ENCODE assay signal across 40 cellular contexts in the genomic region with DNA sequence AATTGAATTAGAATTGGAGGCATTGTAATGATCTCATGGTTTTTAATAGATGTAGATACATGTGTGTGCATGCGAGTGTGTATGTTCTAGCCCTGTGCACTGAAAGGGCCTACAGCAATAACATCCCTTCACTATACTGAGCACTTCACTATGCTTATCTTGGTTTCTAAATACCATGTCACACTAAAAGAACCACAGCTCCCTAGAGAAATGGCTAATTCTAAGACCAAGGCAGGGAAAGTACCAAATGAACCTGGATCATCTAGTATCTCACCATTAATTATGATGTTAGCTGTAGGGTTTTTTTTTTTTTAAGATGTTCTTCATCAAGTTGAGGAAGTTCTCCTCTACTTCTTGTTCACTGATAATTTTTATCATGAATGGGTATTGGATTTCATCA.
"Had no signal": no experiment of that assay in that cellular context is flagged by ENCODE, and none has a peak within 500 bp of the region (broad histone marks: within the 10 kb centered on the region; RNA-seq: fewer than 3 reads in every experiment).

No MANE protein-coding gene starts in this region.

- H3K4me1 Mint-ChIP-seq: activated naive CD4-positive, alpha-beta T cell treated with anti-CD3 and anti-CD28 coated beads, Interleukin-2, amount 10 ng/mL, durations not matched to agents 7 days and 5 days; activated naive CD4-positive, alpha-beta T cell treated with anti-CD3 and anti-CD28 coated beads, Interleukin-2, amount 50 U/mL, for 24 hours; activated naive CD8-positive, alpha-beta T cell treated with anti-CD3 and anti-CD28 coated beads for 36 hours; activated naive CD8-positive, alpha-beta T cell treated with anti-CD3 and anti-CD28 coated beads, Interleukin-2, amount 10 ng/mL, durations not matched to agents 7 days and 5 days; activated naive CD8-positive, alpha-beta T cell treated with anti-CD3 and anti-CD28 coated beads, Interleukin-2, amount 50 U/mL, for 24 hours; activated T-helper 17 cell treated with anti-CD3 and anti-CD28 coated beads, Interleukin-2, amount 50 U/mL, for 72 hours; brain; central memory CD8-positive, alpha-beta T cell had no signal

- H3K4me1 ChIP-seq: adrenal gland, ascending aorta, body of pancreas, breast epithelium had no signal

- H3K27me3 ChIP-seq: adrenal gland, ascending aorta, body of pancreas, brain microvascular endothelial cell, breast epithelium, cardiac muscle cell had no signal

- ATAC-seq: activated naive CD4-positive, alpha-beta T cell treated with anti-CD3 and anti-CD28 coated beads, Interleukin-2, amount 50 U/mL, for 72 hours; activated naive CD8-positive, alpha-beta T cell treated with anti-CD3 and anti-CD28 coated beads, Interleukin-2, amount 50 U/mL, for 24 hours; activated T-cell treated with anti-CD3 and anti-CD28 coated beads, Interleukin-2, amount 50 U/mL, for 4 hours; activated T-cell treated with anti-CD3 and anti-CD28 coated beads, Interleukin-2, amount 50 U/mL, for 72 hours; activated T-helper 17 cell treated with anti-CD3 and anti-CD28 coated beads, Interleukin-2, amount 50 U/mL, for 72 hours; body of pancreas had no signal

- H3K9me3 ChIP-seq: adrenal gland, body of pancreas, breast epithelium had no signal

- H3K36me3 Mint-ChIP-seq: activated naive CD4-positive, alpha-beta T cell treated with anti-CD3 and anti-CD28 coated beads, Interleukin-2, amount 10 ng/mL, durations not matched to agents 7 days and 5 days had no signal

- H3K27ac ChIP-seq: adrenal gland, ascending aorta, body of pancreas, brain microvascular endothelial cell, breast epithelium, cardiac muscle cell had no signal

- H3K27ac Mint-ChIP-seq: activated naive CD4-positive, alpha-beta T cell treated with anti-CD3 and anti-CD28 coated beads for 36 hours; activated naive CD4-positive, alpha-beta T cell treated with anti-CD3 and anti-CD28 coated beads, Interleukin-2, amount 10 ng/mL, durations not matched to agents 7 days and 5 days; activated naive CD4-positive, alpha-beta T cell treated with anti-CD3 and anti-CD28 coated beads, Interleukin-2, amount 50 U/mL, for 24 hours; activated naive CD4-positive, alpha-beta T cell treated with anti-CD3 and anti-CD28 coated beads, Interleukin-2, amount 50 U/mL, for 72 hours; activated naive CD8-positive, alpha-beta T cell; activated naive CD8-positive, alpha-beta T cell treated with anti-CD3 and anti-CD28 coated beads for 36 hours; activated naive CD8-positive, alpha-beta T cell treated with anti-CD3 and anti-CD28 coated beads, Interleukin-2, amount 10 ng/mL, durations not matched to agents 7 days and 5 days; activated naive CD8-positive, alpha-beta T cell treated with anti-CD3 and anti-CD28 coated beads, Interleukin-2, amount 50 U/mL, for 24 hours; activated T-cell treated with anti-CD3 and anti-CD28 coated beads, Interleukin-2, amount 50 U/mL, for 24 hours; activated T-cell treated with anti-CD3 and anti-CD28 coated beads, Interleukin-2, amount 50 U/mL, for 72 hours; activated T-helper 1 cell treated with anti-CD3 and anti-CD28 coated beads, Interleukin-12 subunit alpha, Interleukin-12 subunit beta, Interleukin-2, Interleukin-4 antibody, amounts not matched to agents 30 ng/mL and 10 ng/mL and 1 ng/mL, durations not matched to agents 14 hours and 24 hours and 36 hours; activated T-helper 17 cell treated with anti-CD3 and anti-CD28 coated beads, Interleukin-2, amount 50 U/mL, for 72 hours; activated T-helper 2 cell treated with anti-CD3 and anti-CD28 coated beads, Interferon-gamma antibody, Interleukin-2, Interleukin-4, amounts not matched to agents 10 μg/mL and 5 μg/mL and 100 μg/mL, durations not matched to agents 14 hours and 24 hours and 36 hours; brain had no signal

- H3K36me3 ChIP-seq: brain microvascular endothelial cell, cardiac muscle cell had no signal

- DNase-seq: activated effector memory CD4-positive, alpha-beta T cell treated with anti-CD3 and anti-CD28 coated beads, Interleukin-2, amount 50 U/mL, for 16 hours; activated effector memory CD4-positive, alpha-beta T cell treated with Interleukin-2 at 50 U/mL for 16 hours; activated gamma-delta T cell; activated gamma-delta T cell treated with Interleukin-2 at 50 U/mL for 16 hours; activated naive CD4-positive, alpha-beta T cell; activated naive CD4-positive, alpha-beta T cell treated with anti-CD3 and anti-CD28 coated beads for 36 hours; activated naive CD4-positive, alpha-beta T cell treated with anti-CD3 and anti-CD28 coated beads, Interleukin-2, amount 10 ng/mL, durations not matched to agents 7 days and 5 days; activated naive CD4-positive, alpha-beta T cell treated with anti-CD3 and anti-CD28 coated beads, Interleukin-2, amount 50 U/mL, for 16 hours; activated naive CD4-positive, alpha-beta T cell treated with Interleukin-2 at 50 U/mL for 16 hours; activated naive CD8-positive, alpha-beta T cell treated with anti-CD3 and anti-CD28 coated beads for 36 hours; activated naive CD8-positive, alpha-beta T cell treated with anti-CD3 and anti-CD28 coated beads, Interleukin-2, amount 10 ng/mL, durations not matched to agents 7 days and 5 days; activated naive CD8-positive, alpha-beta T cell treated with anti-CD3 and anti-CD28 coated beads, Interleukin-2, amount 50 U/mL, for 24 hours; activated T-cell treated with anti-CD3 and anti-CD28 coated beads, Interleukin-2, amount 50 U/mL, for 1 hour; activated T-cell treated with anti-CD3 and anti-CD28 coated beads, Interleukin-2, amount 50 U/mL, for 24 hours; activated T-cell treated with anti-CD3 and anti-CD28 coated beads, Interleukin-2, amount 50 U/mL, for 4 hours; activated T-cell treated with anti-CD3 and anti-CD28 coated beads, Interleukin-2, amount 50 U/mL, for 48 hours; activated T-cell treated with anti-CD3 and anti-CD28 coated beads, Interleukin-2, amount 50 U/mL, for 72 hours; adrenal gland; amniotic stem cell; amygdala; anterior cingulate cortex; aorta; body of pancreas; brain microvascular endothelial cell; caudate nucleus; central memory CD4-positive, alpha-beta T cell; cerebellar nuclear complex had no signal

- H3K4me3 ChIP-seq: adrenal gland, ascending aorta, body of pancreas, breast epithelium, cardiac muscle cell had no signal

- H3K9me3 Mint-ChIP-seq: activated naive CD4-positive, alpha-beta T cell treated with anti-CD3 and anti-CD28 coated beads, Interleukin-2, amount 10 ng/mL, durations not matched to agents 7 days and 5 days; activated T-helper 1 cell treated with anti-CD3 and anti-CD28 coated beads, Interleukin-12 subunit alpha, Interleukin-12 subunit beta, Interleukin-2, Interleukin-4 antibody, amounts not matched to agents 30 ng/mL and 10 ng/mL and 1 ng/mL, durations not matched to agents 14 hours and 24 hours and 36 hours; activated T-helper 2 cell treated with anti-CD3 and anti-CD28 coated beads, Interferon-gamma antibody, Interleukin-2, Interleukin-4, amounts not matched to agents 10 μg/mL and 5 μg/mL and 100 μg/mL, durations not matched to agents 14 hours and 24 hours and 36 hours had no signal

- FAIRE-seq: astrocyte, bronchial epithelial cell had no signal

- H3K27me3 Mint-ChIP-seq: activated naive CD4-positive, alpha-beta T cell treated with anti-CD3 and anti-CD28 coated beads, Interleukin-2, amount 10 ng/mL, durations not matched to agents 7 days and 5 days; activated naive CD8-positive, alpha-beta T cell; activated naive CD8-positive, alpha-beta T cell treated with anti-CD3 and anti-CD28 coated beads, Interleukin-2, amount 50 U/mL, for 24 hours; activated T-helper 17 cell treated with anti-CD3 and anti-CD28 coated beads, Interleukin-2, amount 50 U/mL, for 72 hours; brain; central memory CD8-positive, alpha-beta T cell had no signal

- H3K4me3 Mint-ChIP-seq: activated naive CD4-positive, alpha-beta T cell treated with anti-CD3 and anti-CD28 coated beads for 36 hours; activated naive CD4-positive, alpha-beta T cell treated with anti-CD3 and anti-CD28 coated beads, Interleukin-2, amount 10 ng/mL, durations not matched to agents 7 days and 5 days; activated naive CD4-positive, alpha-beta T cell treated with anti-CD3 and anti-CD28 coated beads, Interleukin-2, amount 50 U/mL, for 24 hours; activated naive CD8-positive, alpha-beta T cell; activated naive CD8-positive, alpha-beta T cell treated with anti-CD3 and anti-CD28 coated beads for 36 hours; activated naive CD8-positive, alpha-beta T cell treated with anti-CD3 and anti-CD28 coated beads, Interleukin-2, amount 10 ng/mL, durations not matched to agents 7 days and 5 days; activated naive CD8-positive, alpha-beta T cell treated with anti-CD3 and anti-CD28 coated beads, Interleukin-2, amount 50 U/mL, for 24 hours; activated T-cell treated with anti-CD3 and anti-CD28 coated beads, Interleukin-2, amount 50 U/mL, for 24 hours; activated T-cell treated with anti-CD3 and anti-CD28 coated beads, Interleukin-2, amount 50 U/mL, for 4 hours; activated T-cell treated with anti-CD3 and anti-CD28 coated beads, Interleukin-2, amount 50 U/mL, for 72 hours; activated T-helper 1 cell treated with anti-CD3 and anti-CD28 coated beads, Interleukin-12 subunit alpha, Interleukin-12 subunit beta, Interleukin-2, Interleukin-4 antibody, amounts not matched to agents 30 ng/mL and 10 ng/mL and 1 ng/mL, durations not matched to agents 14 hours and 24 hours and 36 hours; activated T-helper 17 cell treated with anti-CD3 and anti-CD28 coated beads, Interleukin-2, amount 50 U/mL, for 72 hours; brain; central memory CD8-positive, alpha-beta T cell had no signal
